In the genomic region with DNA sequence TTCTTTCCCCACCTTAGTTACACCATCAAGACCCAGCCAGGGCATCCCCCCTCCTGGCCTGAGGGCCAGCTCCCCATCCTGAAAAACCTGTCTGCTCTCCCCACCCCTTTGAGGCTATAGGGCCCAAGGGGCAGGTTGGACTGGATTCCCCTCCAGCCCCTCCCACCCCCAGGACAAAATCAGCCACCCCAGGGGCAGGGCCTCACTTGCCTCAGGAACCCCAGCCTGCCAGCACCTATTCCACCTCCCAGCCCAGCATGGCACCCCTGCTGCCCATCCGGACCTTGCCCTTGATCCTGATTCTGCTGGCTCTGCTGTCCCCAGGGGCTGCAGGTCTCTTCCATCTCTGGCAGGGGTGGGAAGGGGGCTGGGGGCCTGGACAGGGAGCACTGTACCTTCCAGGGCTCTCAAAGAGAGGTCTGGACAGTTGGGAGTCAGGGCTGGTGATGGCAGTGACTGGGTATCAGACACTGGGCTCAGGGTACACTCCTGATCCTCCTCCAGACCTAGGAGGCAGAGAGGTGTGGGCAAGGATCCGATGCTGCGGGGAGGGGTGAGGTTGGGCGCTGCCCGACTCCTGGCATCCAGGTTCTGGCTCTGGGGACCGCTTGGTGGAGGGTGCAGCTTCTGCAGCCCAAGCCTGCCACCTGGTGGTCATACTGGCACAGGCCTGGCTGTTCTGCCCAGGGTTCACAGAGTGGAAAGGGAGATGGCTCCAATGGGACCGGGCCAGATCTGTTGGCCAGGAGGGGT, we compare ENCODE assay signal across 8 cellular contexts. TPM values are rescaled to one million over a fixed set of nuclear protein-coding genes. Genes with fewer than 3 reads are reported as not detected.
A peak's percentile ranks its signal among the peaks of the same experiment; 100 is the strongest.
DNase-seq lines count a peak whose midpoint lies in the region; ATAC-seq and TF ChIP-seq lines count a peak whose summit lies in the region.

Gene UPK2 (plus strand): TSS at position 205 of the 753 bp plus-strand sequence. CDS start 53 bp downstream, at position 258.

- H3K4me3 ChIP-seq in GM12864 (ENCODE audit: low read depth, low read length), result no peak within 1 kb of the TSS
- H3K4me3 ChIP-seq in coronary artery, result no peak within 1 kb of the TSS
- H3K4me3 ChIP-seq in right lobe of liver, result no peak within 1 kb of the TSS

- no peak for TF ChIP-seq POLR2A in right lobe of liver (IDR thresholded peaks at IDR 0.05)

- H3K27me3 ChIP-seq in right lobe of liver, result no peaks in the 10 kb centered on the region

- no peaks in the 10 kb centered on the region for H3K9me3 ChIP-seq in right lobe of liver

- H3K36me3 ChIP-seq in right lobe of liver, result no peaks in the 10 kb centered on the region

- peak; percentile 97 for TF ChIP-seq CTCF in GM12864 (IDR thresholded peaks at IDR 0.05; ENCODE audit: low read depth, low read length, missing control alignments)
- TF ChIP-seq CTCF in coronary artery (IDR thresholded peaks at IDR 0.05), result peak; percentile 90
- peak; percentile 96 to 99 (median 97) for TF ChIP-seq CTCF in right lobe of liver (IDR thresholded peaks at IDR 0.05)

- H3K4me1 ChIP-seq in right lobe of liver, result no peaks in the 10 kb centered on the region

- H3K27ac ChIP-seq in coronary artery (no peak within 1 kb of the TSS), right lobe of liver (no peak within 1 kb of the TSS)

- 0% methylated on average over 1 of the region's 7 CpGs for WGBS in right lobe of liver (ENCODE audit: insufficient coverage, low coverage, low lambda C conversion rate, missing lambda C conversion rate)

- peak; percentile 25 for DNase-seq in GM12864 (ENCODE audit: low read depth)
- peak; percentile 74 for DNase-seq in NCI-H774 (lab: John Stamatoyannopoulos, UW)
- peak; percentile 91 for DNase-seq in activated CD4-positive, alpha-beta T cell treated with anti-CD3 and anti-CD28 coated beads, Interleukin-2, amount 50 U/mL, for 1 hour
- DNase-seq in coronary artery (ENCODE audit: low spot score), result peak; percentile 87
- DNase-seq in right lobe of liver, result peak; percentile 90 to 91 (median 90)
- peak; percentile 76 to 86 (median 83) for DNase-seq in stimulated activated CD4-positive, alpha-beta T cell treated with anti-CD3 and anti-CD28 coated beads, TNF-alpha, amount 100 ng/mL, for 4 hours (ENCODE audit: low read depth in 3 of 3)

- peak; percentile 72 for ATAC-seq in HG03159 (IDR thresholded peaks at IDR 0.05; ENCODE audit: unreplicated experiment)
- peak; percentile 98 to 100 (median 99) for ATAC-seq in right lobe of liver
- ATAC-seq in GM21515 (IDR thresholded peaks at IDR 0.05; ENCODE audit: unreplicated experiment), result no peak

- intact Hi-C loops in right lobe of liver (cut with DNase I), result loop anchor here (5.0 to 10.0 kb wide), 3 partner anchors 49 to 261 kb away; no protein-coding TSS in a partner anchor

RNA-seq across cellular contexts. Expression of gene UPK2, which starts in this region (rescaled TPM):
- total RNA-seq in right lobe of liver, result not detected

Comparison
In these comparisons a context has a peak if more than half of its experiments do, and no peak if none do; other contexts are left out.
1. Peak in DNase-seq and ATAC-seq in right lobe of liver; RNA of the gene not detected or under 1 TPM.
2. DNase-seq: peak in every context shown above with its lines; median percentile 91 in activated CD4-positive, alpha-beta T cell treated with anti-CD3 and anti-CD28 coated beads, Interleukin-2, amount 50 U/mL, for 1 hour; 90 in right lobe of liver; 87 in coronary artery; 83 in stimulated activated CD4-positive, alpha-beta T cell treated with anti-CD3 and anti-CD28 coated beads, TNF-alpha, amount 100 ng/mL, for 4 hours; 74 in NCI-H774; 25 in GM12864.